Comparison of ENCODE assay signal across 13 cellular contexts in the genomic region with DNA sequence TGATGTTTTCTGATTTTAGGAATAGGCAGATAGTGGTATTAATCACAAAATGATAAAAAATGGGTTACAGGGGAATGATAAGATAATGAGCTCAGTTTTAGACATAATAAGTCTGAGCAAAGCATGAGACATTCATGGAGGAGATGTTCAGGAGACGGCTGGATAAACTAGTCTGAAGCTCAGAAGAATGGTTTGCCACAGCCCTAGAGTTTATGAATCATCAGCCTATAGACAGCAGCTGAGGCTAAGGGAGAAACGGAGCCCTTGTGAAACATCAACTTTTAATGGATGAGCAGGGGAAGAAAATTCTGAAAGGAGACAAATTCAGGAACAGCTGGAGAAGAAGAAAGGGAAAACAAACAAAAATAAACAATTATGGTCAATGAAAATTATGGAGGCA.
DNase-seq lines count a peak whose midpoint lies in the region; ATAC-seq and TF ChIP-seq lines count a peak whose summit lies in the region.
"Had no signal": no experiment of that assay in that cellular context is flagged by ENCODE, and none has a peak within 500 bp of the region (broad histone marks: within the 10 kb centered on the region; RNA-seq: fewer than 3 reads in every experiment).

No MANE protein-coding gene starts in this region.

- POLR2A ChIA-PET in MCF 10A (lab: Yijun Ruan, JAX) = no interaction called here

- DNase-seq in MCF 10A (ENCODE audit: unreplicated experiment) (peak; percentile 8), breast epithelium (ENCODE audit: low spot score in 2 of 2) (no peak), adipocyte (ENCODE audit: low read depth) (peak; percentile 70), fibroblast of villous mesenchyme (ENCODE audit: low read depth) (peak; percentile 36), NCI-H128 (lab: John Stamatoyannopoulos, UW; ENCODE audit: unreplicated experiment) (no peak), occipital lobe (lab: John Stamatoyannopoulos, UW) (no peak), C1 segment of cervical spinal cord (lab: John Stamatoyannopoulos, UW) (no peak)
- DNase-seq: activated B cell treated with CpG ODN at 0.5 μM for 24 hours; activated CD8-positive, alpha-beta memory T cell treated with anti-CD3 and anti-CD28 coated beads, Interleukin-2, amount 50 U/mL, for 4 hours; activated naive CD4-positive, alpha-beta T cell treated with anti-CD3 and anti-CD28 coated beads, Interleukin-2, amount 50 U/mL, for 16 hours; spleen had no signal

- H3K36me3 ChIP-seq in breast epithelium (no peaks in the 10 kb centered on the region), adipocyte (ENCODE audit: control insufficient read depth, insufficient read depth, low read length, severe bottlenecking) (no peaks in the 10 kb centered on the region)

- H3K9me3 ChIP-seq in breast epithelium (no peaks in the 10 kb centered on the region), adipocyte (ENCODE audit: control insufficient read depth, low read length) (no peaks in the 10 kb centered on the region)
- H3K9me3 ChIP-seq: spleen had no signal

- peaks cover 7% of the 10 kb centered on the region for H3K9me3 Mint-ChIP-seq in MCF 10A (ENCODE audit: unreplicated experiment)
- H3K9me3 Mint-ChIP-seq in stimulated activated memory B cell treated with anti-CD40 and anti-IgM and Interleukin-4, amounts not matched to agents 10 μg/mL and 1 μg/mL and 100 μg/mL, for 72 hours = no peaks in the 10 kb centered on the region
- H3K9me3 Mint-ChIP-seq: activated B cell treated with CpG ODN at 0.5 μM for 24 hours, memory B cell had no signal

- intact Hi-C loops in MCF 10A (cut with micrococcal nuclease) = no loop called here
- intact Hi-C loops in breast epithelium (cut with DNase I; ENCODE audit: low total_unique reads) = no loop called here

- no peak overlapping the region for H3K4me3 ChIP-seq in breast epithelium
- no peak overlapping the region for H3K4me3 ChIP-seq in adipocyte (ENCODE audit: low read length)
- no peak overlapping the region for H3K4me3 ChIP-seq in fibroblast of villous mesenchyme (ENCODE audit: low read depth, low read length)
- H3K4me3 ChIP-seq: spleen had no signal

- H3K27ac Mint-ChIP-seq in MCF 10A (ENCODE audit: low read depth, unreplicated experiment) = no peak overlapping the region
- no peak overlapping the region for H3K27ac Mint-ChIP-seq in stimulated activated memory B cell treated with anti-CD40 and anti-IgM and Interleukin-4, amounts not matched to agents 10 μg/mL and 1 μg/mL and 100 μg/mL, for 72 hours
- H3K27ac Mint-ChIP-seq: activated B cell treated with CpG ODN at 0.5 μM for 24 hours, memory B cell had no signal

- H3K4me3 Mint-ChIP-seq in MCF 10A (ENCODE audit: unreplicated experiment) = no peak overlapping the region
- H3K4me3 Mint-ChIP-seq in stimulated activated memory B cell treated with anti-CD40 and anti-IgM and Interleukin-4, amounts not matched to agents 10 μg/mL and 1 μg/mL and 100 μg/mL, for 72 hours = no peak overlapping the region
- H3K4me3 Mint-ChIP-seq: activated B cell treated with CpG ODN at 0.5 μM for 24 hours, memory B cell had no signal

- no peaks in the 10 kb centered on the region for H3K36me3 Mint-ChIP-seq in MCF 10A (ENCODE audit: insufficient read depth, unreplicated experiment)
- peaks cover 28% of the 10 kb centered on the region for H3K36me3 Mint-ChIP-seq in stimulated activated memory B cell treated with anti-CD40 and anti-IgM and Interleukin-4, amounts not matched to agents 10 μg/mL and 1 μg/mL and 100 μg/mL, for 72 hours

- TF ChIP-seq CTCF in MCF 10A (IDR thresholded peaks at IDR 0.05; ENCODE audit: unreplicated experiment) = no peak
- no peak for TF ChIP-seq CTCF in breast epithelium (IDR thresholded peaks at IDR 0.05)
- no peak for TF ChIP-seq CTCF in fibroblast of villous mesenchyme (IDR thresholded peaks at IDR 0.05; ENCODE audit: insufficient read depth, low read depth, low read length)

- no peak for TF ChIP-seq POLR2A in breast epithelium (IDR thresholded peaks at IDR 0.05)

- H3K27me3 ChIP-seq in breast epithelium (no peaks in the 10 kb centered on the region), adipocyte (replicated peaks; ENCODE audit: control insufficient read depth, insufficient read depth, low read length) (no peaks in the 10 kb centered on the region)
- H3K27me3 ChIP-seq: spleen had no signal

- H3K4me1 ChIP-seq in breast epithelium (peaks cover 0 to 3% of the 10 kb centered on the region in 2 donors), adipocyte (ENCODE audit: control insufficient read depth, insufficient read depth, low read length) (peaks cover 71% of the 10 kb centered on the region)

- H3K27me3 Mint-ChIP-seq in MCF 10A (ENCODE audit: insufficient read depth, unreplicated experiment) = no peaks in the 10 kb centered on the region
- H3K27me3 Mint-ChIP-seq in stimulated activated memory B cell treated with anti-CD40 and anti-IgM and Interleukin-4, amounts not matched to agents 10 μg/mL and 1 μg/mL and 100 μg/mL, for 72 hours = no peaks in the 10 kb centered on the region
- H3K27me3 Mint-ChIP-seq: activated B cell treated with CpG ODN at 0.5 μM for 24 hours, memory B cell had no signal

- ATAC-seq in stimulated activated memory B cell treated with anti-CD40 and anti-IgM and Interleukin-4, amounts not matched to agents 10 μg/mL and 1 μg/mL and 100 μg/mL, for 72 hours = no peak

- BruUV-seq in MCF 10A (replicated peaks; lab: Mats Ljungman, UMichigan) = no TSS peak

- H3K9ac ChIP-seq in adipocyte (ENCODE audit: low read length) = no peak overlapping the region

- CTCF ChIA-PET in MCF 10A (lab: Yijun Ruan, JAX) = interaction anchor here (0.7 to 3.6 kb wide), 4 partner anchors 16 to 198 kb away, joined by 4 to 22 read pairs (median 4); no protein-coding TSS in a partner anchor

- peaks cover 6% of the 10 kb centered on the region for H3K4me1 Mint-ChIP-seq in MCF 10A (ENCODE audit: insufficient read depth, unreplicated experiment)
- H3K4me1 Mint-ChIP-seq in stimulated activated memory B cell treated with anti-CD40 and anti-IgM and Interleukin-4, amounts not matched to agents 10 μg/mL and 1 μg/mL and 100 μg/mL, for 72 hours = peaks cover 15% of the 10 kb centered on the region

- H3K27ac ChIP-seq in breast epithelium = no peak overlapping the region

Comparison
In these comparisons a context has a peak if more than half of its experiments do, and no peak if none do; other contexts are left out.
1. DNase-seq: peak in MCF 10A (single experiment), adipocyte (single experiment) and fibroblast of villous mesenchyme (single experiment); none in breast epithelium (0 of 2), NCI-H128 (single experiment), occipital lobe (single experiment) and C1 segment of cervical spinal cord (0 of 14).